10 cellular contexts compared by ENCODE assay signal in the genomic region with DNA sequence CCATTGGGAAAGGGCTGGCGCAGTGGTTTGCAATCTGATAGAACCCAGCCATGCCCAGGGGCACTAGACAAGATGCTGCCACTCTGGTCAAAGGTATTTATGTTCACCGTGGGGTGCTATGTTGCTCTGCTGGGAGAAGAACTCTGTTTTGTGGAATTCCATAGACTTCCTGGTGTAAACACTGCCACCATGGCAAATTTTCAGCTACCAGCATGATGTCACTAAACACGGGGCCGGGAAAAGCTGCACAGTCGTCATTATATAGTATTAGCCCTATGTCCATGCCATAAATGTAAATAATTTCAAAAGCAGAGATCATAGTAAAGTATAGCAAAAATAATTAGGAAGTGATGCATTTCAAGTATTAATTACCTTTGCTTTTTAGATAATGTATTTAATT.
DNase-seq lines count a peak whose midpoint lies in the region; ATAC-seq and TF ChIP-seq lines count a peak whose summit lies in the region.
"Had no signal": no experiment of that assay in that cellular context is flagged by ENCODE, and none has a peak within 500 bp of the region (broad histone marks: within the 10 kb centered on the region; RNA-seq: fewer than 3 reads in every experiment).

No MANE protein-coding gene starts in this region.

- H3K9me3 ChIP-seq in BLaER1 (no peaks in the 10 kb centered on the region), heart right ventricle (no peaks in the 10 kb centered on the region)

- H3K27me3 ChIP-seq in BLaER1 = no peaks in the 10 kb centered on the region
- H3K27me3 ChIP-seq in heart right ventricle = no peaks in the 10 kb centered on the region

- H3K4me3 Mint-ChIP-seq in osteocyte (ENCODE audit: unreplicated experiment) = no peak overlapping the region
- H3K4me3 Mint-ChIP-seq in activated naive CD4-positive, alpha-beta T cell treated with anti-CD3 and anti-CD28 coated beads for 36 hours = no peak overlapping the region
- H3K4me3 Mint-ChIP-seq: CD8-positive, alpha-beta memory T cell; H9 had no signal

- H3K27me3 Mint-ChIP-seq in osteocyte (ENCODE audit: unreplicated experiment) = no peaks in the 10 kb centered on the region
- no peaks in the 10 kb centered on the region for H3K27me3 Mint-ChIP-seq in activated naive CD4-positive, alpha-beta T cell treated with anti-CD3 and anti-CD28 coated beads for 36 hours (ENCODE audit: low read depth)
- H3K27me3 Mint-ChIP-seq: CD8-positive, alpha-beta memory T cell had no signal

- no peak overlapping the region for H3K9ac ChIP-seq in BLaER1

- H4K20me1 ChIP-seq in BLaER1 = no peaks in the 10 kb centered on the region

- CTCF ChIA-PET in activated naive CD4-positive, alpha-beta T cell treated with anti-CD3 and anti-CD28 coated beads for 36 hours (lab: Charles Lee) = interaction anchor here (0.7 kb wide), 1 partner anchor 32 kb away, joined by 3 read pairs; no protein-coding TSS in a partner anchor

- peak overlapping the region; percentile 15; the same call in 1 of the 2 replicates for H3K4me2 ChIP-seq in BLaER1

- no peak overlapping the region for H3K27ac ChIP-seq in BLaER1
- H3K27ac ChIP-seq in heart right ventricle = no peak overlapping the region

- 94 to 95% methylated on average over 5 of the region's 5 CpGs for WGBS in heart right ventricle, 2 donors

- H3K36me3 ChIP-seq in BLaER1 (peaks cover 37% of the 10 kb centered on the region), heart right ventricle (peaks cover 0 to 23% (median 0%) of the 10 kb centered on the region in 9 donors)

- H3K4me1 Mint-ChIP-seq in osteocyte (ENCODE audit: unreplicated experiment) = peaks cover 26% of the 10 kb centered on the region
- peaks cover 12% of the 10 kb centered on the region for H3K4me1 Mint-ChIP-seq in activated naive CD4-positive, alpha-beta T cell treated with anti-CD3 and anti-CD28 coated beads for 36 hours (ENCODE audit: low read depth)

- H3K36me3 Mint-ChIP-seq in osteocyte (ENCODE audit: unreplicated experiment) = peaks cover 13% of the 10 kb centered on the region
- H3K36me3 Mint-ChIP-seq in activated naive CD4-positive, alpha-beta T cell treated with anti-CD3 and anti-CD28 coated beads for 36 hours (ENCODE audit: low read depth) = no peaks in the 10 kb centered on the region
- H3K36me3 Mint-ChIP-seq: CD8-positive, alpha-beta memory T cell had no signal

- H3K9me3 Mint-ChIP-seq in osteocyte (ENCODE audit: unreplicated experiment) = no peaks in the 10 kb centered on the region
- H3K9me3 Mint-ChIP-seq in activated naive CD4-positive, alpha-beta T cell treated with anti-CD3 and anti-CD28 coated beads for 36 hours = no peaks in the 10 kb centered on the region
- H3K9me3 Mint-ChIP-seq: H9 had no signal

- DNase-seq in ELF-1 (ENCODE audit: low read depth, low spot score) = peak; percentile 25
- peak; percentile 84 for DNase-seq in NCI-H69 (lab: John Stamatoyannopoulos, UW)
- no peak for DNase-seq in osteocyte (ENCODE audit: extremely low spot score, unreplicated experiment)
- no peak for DNase-seq in NCI-H2107 treated with DMSO at 0.1 percent for 48 hours (lab: John Stamatoyannopoulos, UW; ENCODE audit: unreplicated experiment)
- no peak for DNase-seq in activated naive CD4-positive, alpha-beta T cell treated with anti-CD3 and anti-CD28 coated beads for 36 hours
- no peak for DNase-seq in heart right ventricle
- DNase-seq: CD8-positive, alpha-beta memory T cell; GOT3; H9 had no signal

- no peak for ATAC-seq in heart right ventricle

- H3K4me3 ChIP-seq in BLaER1 (no peak overlapping the region), heart right ventricle (no peak overlapping the region)

- peak overlapping the region; percentile 57 for H3K27ac Mint-ChIP-seq in osteocyte (ENCODE audit: unreplicated experiment)
- H3K27ac Mint-ChIP-seq in activated naive CD4-positive, alpha-beta T cell treated with anti-CD3 and anti-CD28 coated beads for 36 hours = no peak overlapping the region
- H3K27ac Mint-ChIP-seq: CD8-positive, alpha-beta memory T cell had no signal

- H3K4me1 ChIP-seq in BLaER1 = peaks cover 16% of the 10 kb centered on the region
- peaks cover 0 to 16% (median 1%) of the 10 kb centered on the region in 9 donors for H3K4me1 ChIP-seq in heart right ventricle

- intact Hi-C loops in activated naive CD4-positive, alpha-beta T cell treated with anti-CD3 and anti-CD28 coated beads for 36 hours (cut with micrococcal nuclease) = no loop called here
- intact Hi-C loops in heart right ventricle (cut with DNase I) = no loop called here

- TF ChIP-seq CTCF in osteocyte (IDR thresholded peaks at IDR 0.05) = no peak
- TF ChIP-seq CTCF in heart right ventricle (IDR thresholded peaks at IDR 0.05) = no peak

Comparison
In these comparisons a context has a peak if more than half of its experiments do, and no peak if none do; other contexts are left out.
1. DNase-seq: peak in ELF-1 (single experiment) and NCI-H69 (single experiment); none in osteocyte (single experiment), NCI-H2107 treated with DMSO at 0.1 percent for 48 hours (single experiment), activated naive CD4-positive, alpha-beta T cell treated with anti-CD3 and anti-CD28 coated beads for 36 hours (single experiment) and heart right ventricle (0 of 2).